ENCODE assay signal across 15 cellular contexts in genomic region chr17:37294888-37295287, GRCh38.
"Had no signal": no experiment of that assay in that cellular context is flagged by ENCODE, and none has a peak within 500 bp of the region (broad histone marks: within the 10 kb centered on the region; RNA-seq: fewer than 3 reads in every experiment).

No MANE protein-coding gene starts in this region.

- H3K4me3 Mint-ChIP-seq: activated CD4-positive, alpha-beta memory T cell treated with anti-CD3 and anti-CD28 coated beads, Interleukin-2, amount 10 ng/mL, durations not matched to agents 7 days and 5 days; activated CD4-positive, alpha-beta T cell treated with anti-CD3 and anti-CD28 coated beads for 36 hours; effector memory CD8-positive, alpha-beta T cell; naive B cell; T-helper 2 cell treated with Interferon-gamma antibody and Interleukin-4, amounts not matched to agents 5 μg/mL and 100 μg/mL, for 36 hours had no signal

- DNase-seq: activated CD4-positive, alpha-beta memory T cell treated with anti-CD3 and anti-CD28 coated beads, Interleukin-2, amount 10 ng/mL, durations not matched to agents 7 days and 5 days; activated CD4-positive, alpha-beta T cell treated with anti-CD3 and anti-CD28 coated beads for 36 hours; caudate nucleus; cortex of kidney; effector memory CD8-positive, alpha-beta T cell; hippocampal formation; naive B cell; occipital lobe; psoas muscle; right lobe of liver; stimulated activated CD4-positive, alpha-beta T cell treated with anti-CD3 and anti-CD28 coated beads, Interleukin-2, amount 100 ng/mL, for 24 hours; stimulated activated naive CD4-positive, alpha-beta T cell; SW 1271; trophoblast cell had no signal

- H3K27me3 ChIP-seq: right lobe of liver had no signal

- ATAC-seq: activated CD4-positive, alpha-beta T cell treated with anti-CD3 and anti-CD28 coated beads for 36 hours; effector memory CD8-positive, alpha-beta T cell; psoas muscle had no signal

- H3K4me3 ChIP-seq: psoas muscle, right lobe of liver had no signal

- H3K4me1 ChIP-seq: right lobe of liver had no signal

- H3K27ac Mint-ChIP-seq: activated CD4-positive, alpha-beta memory T cell treated with anti-CD3 and anti-CD28 coated beads, Interleukin-2, amount 10 ng/mL, durations not matched to agents 7 days and 5 days; activated CD4-positive, alpha-beta T cell treated with anti-CD3 and anti-CD28 coated beads for 36 hours; naive B cell; T-helper 2 cell treated with Interferon-gamma antibody and Interleukin-4, amounts not matched to agents 5 μg/mL and 100 μg/mL, for 36 hours had no signal

- H3K9me3 ChIP-seq: psoas muscle, right lobe of liver had no signal

- H3K36me3 ChIP-seq: right lobe of liver had no signal

- H3K27me3 Mint-ChIP-seq: activated CD4-positive, alpha-beta memory T cell treated with anti-CD3 and anti-CD28 coated beads, Interleukin-2, amount 10 ng/mL, durations not matched to agents 7 days and 5 days; activated CD4-positive, alpha-beta T cell treated with anti-CD3 and anti-CD28 coated beads for 36 hours; effector memory CD8-positive, alpha-beta T cell; naive B cell had no signal

- H3K9me3 Mint-ChIP-seq: activated CD4-positive, alpha-beta memory T cell treated with anti-CD3 and anti-CD28 coated beads, Interleukin-2, amount 10 ng/mL, durations not matched to agents 7 days and 5 days; effector memory CD8-positive, alpha-beta T cell; naive B cell; T-helper 2 cell treated with Interferon-gamma antibody and Interleukin-4, amounts not matched to agents 5 μg/mL and 100 μg/mL, for 36 hours had no signal

- H3K4me1 Mint-ChIP-seq: activated CD4-positive, alpha-beta T cell treated with anti-CD3 and anti-CD28 coated beads for 36 hours had no signal

- H3K27ac ChIP-seq: psoas muscle, right lobe of liver had no signal
